In the genomic region with DNA sequence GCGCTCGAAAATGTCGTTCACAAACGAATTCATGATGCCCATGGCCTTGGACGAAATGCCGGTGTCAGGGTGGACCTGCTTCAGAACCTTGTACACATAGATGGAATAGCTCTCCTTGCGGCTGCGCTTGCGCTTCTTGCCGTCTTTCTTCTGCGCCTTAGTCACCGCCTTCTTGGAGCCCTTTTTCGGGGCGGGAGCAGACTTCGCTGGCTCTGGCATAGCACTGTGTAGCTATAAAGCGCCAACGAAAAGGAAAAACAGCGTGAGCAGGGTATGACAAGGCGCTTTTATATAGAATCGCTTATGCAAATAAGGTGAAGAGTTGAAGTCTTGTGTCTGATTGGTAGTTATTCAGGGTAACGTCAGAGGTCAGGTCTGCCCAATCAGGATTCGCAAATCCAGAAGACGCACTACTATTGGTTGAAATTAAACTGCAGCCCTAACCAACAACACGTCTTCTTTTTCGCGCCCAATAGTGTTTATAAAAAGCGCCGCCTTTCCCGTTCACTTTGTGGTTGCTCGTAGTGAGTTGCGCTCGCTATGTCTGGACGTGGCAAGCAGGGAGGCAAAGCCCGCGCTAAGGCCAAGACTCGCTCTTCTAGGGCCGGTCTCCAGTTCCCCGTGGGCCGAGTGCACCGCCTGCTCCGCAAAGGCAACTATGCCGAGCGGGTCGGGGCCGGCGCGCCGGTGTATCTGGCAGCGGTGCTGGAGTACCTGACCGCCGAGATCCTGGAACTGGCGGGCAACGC, we compare ENCODE assay signal across 1 cellular context.
TF ChIP-seq lines count a peak whose summit lies in the region.

No MANE protein-coding gene starts in this region.

TF ChIP-seq in GM23338, 12 proteins besides CTCF, POLR2A, EP300 and RAD21 (continued from another document):
- TF ChIP-seq, protein P1, sequence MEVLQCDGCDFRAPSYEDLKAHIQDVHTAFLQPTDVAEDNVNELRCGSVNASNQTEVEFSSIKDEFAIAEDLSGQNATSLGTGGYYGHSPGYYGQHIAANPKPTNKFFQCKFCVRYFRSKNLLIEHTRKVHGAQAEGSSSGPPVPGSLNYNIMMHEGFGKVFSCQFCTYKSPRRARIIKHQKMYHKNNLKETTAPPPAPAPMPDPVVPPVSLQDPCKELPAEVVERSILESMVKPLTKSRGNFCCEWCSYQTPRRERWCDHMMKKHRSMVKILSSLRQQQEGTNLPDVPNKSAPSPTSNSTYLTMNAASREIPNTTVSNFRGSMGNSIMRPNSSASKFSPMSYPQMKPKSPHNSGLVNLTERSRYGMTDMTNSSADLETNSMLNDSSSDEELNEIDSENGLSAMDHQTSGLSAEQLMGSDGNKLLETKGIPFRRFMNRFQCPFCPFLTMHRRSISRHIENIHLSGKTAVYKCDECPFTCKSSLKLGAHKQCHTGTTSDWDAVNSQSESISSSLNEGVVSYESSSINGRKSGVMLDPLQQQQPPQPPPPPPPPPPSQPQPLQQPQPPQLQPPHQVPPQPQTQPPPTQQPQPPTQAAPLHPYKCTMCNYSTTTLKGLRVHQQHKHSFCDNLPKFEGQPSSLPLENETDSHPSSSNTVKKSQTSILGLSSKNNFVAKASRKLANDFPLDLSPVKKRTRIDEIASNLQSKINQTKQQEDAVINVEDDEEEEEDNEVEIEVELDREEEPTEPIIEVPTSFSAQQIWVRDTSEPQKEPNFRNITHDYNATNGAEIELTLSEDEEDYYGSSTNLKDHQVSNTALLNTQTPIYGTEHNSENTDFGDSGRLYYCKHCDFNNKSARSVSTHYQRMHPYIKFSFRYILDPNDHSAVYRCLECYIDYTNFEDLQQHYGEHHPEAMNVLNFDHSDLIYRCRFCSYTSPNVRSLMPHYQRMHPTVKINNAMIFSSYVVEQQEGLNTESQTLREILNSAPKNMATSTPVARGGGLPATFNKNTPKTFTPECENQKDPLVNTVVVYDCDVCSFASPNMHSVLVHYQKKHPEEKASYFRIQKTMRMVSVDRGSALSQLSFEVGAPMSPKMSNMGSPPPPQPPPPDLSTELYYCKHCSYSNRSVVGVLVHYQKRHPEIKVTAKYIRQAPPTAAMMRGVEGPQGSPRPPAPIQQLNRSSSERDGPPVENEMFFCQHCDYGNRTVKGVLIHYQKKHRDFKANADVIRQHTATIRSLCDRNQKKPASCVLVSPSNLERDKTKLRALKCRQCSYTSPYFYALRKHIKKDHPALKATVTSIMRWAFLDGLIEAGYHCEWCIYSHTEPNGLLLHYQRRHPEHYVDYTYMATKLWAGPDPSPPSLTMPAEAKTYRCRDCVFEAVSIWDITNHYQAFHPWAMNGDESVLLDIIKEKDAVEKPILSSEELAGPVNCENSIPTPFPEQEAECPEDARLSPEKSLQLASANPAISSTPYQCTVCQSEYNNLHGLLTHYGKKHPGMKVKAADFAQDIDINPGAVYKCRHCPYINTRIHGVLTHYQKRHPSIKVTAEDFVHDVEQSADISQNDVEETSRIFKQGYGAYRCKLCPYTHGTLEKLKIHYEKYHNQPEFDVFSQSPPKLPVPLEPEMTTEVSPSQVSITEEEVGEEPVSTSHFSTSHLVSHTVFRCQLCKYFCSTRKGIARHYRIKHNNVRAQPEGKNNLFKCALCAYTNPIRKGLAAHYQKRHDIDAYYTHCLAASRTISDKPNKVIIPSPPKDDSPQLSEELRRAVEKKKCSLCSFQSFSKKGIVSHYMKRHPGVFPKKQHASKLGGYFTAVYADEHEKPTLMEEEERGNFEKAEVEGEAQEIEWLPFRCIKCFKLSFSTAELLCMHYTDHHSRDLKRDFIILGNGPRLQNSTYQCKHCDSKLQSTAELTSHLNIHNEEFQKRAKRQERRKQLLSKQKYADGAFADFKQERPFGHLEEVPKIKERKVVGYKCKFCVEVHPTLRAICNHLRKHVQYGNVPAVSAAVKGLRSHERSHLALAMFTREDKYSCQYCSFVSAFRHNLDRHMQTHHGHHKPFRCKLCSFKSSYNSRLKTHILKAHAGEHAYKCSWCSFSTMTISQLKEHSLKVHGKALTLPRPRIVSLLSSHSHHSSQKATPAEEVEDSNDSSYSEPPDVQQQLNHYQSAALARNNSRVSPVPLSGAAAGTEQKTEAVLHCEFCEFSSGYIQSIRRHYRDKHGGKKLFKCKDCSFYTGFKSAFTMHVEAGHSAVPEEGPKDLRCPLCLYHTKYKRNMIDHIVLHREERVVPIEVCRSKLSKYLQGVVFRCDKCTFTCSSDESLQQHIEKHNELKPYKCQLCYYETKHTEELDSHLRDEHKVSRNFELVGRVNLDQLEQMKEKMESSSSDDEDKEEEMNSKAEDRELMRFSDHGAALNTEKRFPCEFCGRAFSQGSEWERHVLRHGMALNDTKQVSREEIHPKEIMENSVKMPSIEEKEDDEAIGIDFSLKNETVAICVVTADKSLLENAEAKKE (CRISPR knock-in tag; IDR thresholded peaks at IDR 0.05): no peak
- TF ChIP-seq STAT1 (IDR thresholded peaks at IDR 0.05; ENCODE audit: unreplicated experiment) (no peak), JUNB (IDR thresholded peaks at IDR 0.05; ENCODE audit: unreplicated experiment) (peak; percentile 8), NANOG (IDR thresholded peaks at IDR 0.05; ENCODE audit: borderline replicate concordance) (no peak), ZNF331 (CRISPR knock-in tag; IDR thresholded peaks at IDR 0.05; ENCODE audit: low read depth) (no peak), CREB1 (CRISPR knock-in tag; IDR thresholded peaks at IDR 0.05; ENCODE audit: low read depth) (peak; percentile 85), EZH2phosphoT487 (IDR thresholded peaks at IDR 0.05; ENCODE audit: unreplicated experiment) (no peak), POLR2AphosphoS5 (IDR thresholded peaks at IDR 0.05; ENCODE audit: low read depth) (peak; percentile 85)
